Comparison of ENCODE assay signal across 8 cellular contexts in the genomic region with DNA sequence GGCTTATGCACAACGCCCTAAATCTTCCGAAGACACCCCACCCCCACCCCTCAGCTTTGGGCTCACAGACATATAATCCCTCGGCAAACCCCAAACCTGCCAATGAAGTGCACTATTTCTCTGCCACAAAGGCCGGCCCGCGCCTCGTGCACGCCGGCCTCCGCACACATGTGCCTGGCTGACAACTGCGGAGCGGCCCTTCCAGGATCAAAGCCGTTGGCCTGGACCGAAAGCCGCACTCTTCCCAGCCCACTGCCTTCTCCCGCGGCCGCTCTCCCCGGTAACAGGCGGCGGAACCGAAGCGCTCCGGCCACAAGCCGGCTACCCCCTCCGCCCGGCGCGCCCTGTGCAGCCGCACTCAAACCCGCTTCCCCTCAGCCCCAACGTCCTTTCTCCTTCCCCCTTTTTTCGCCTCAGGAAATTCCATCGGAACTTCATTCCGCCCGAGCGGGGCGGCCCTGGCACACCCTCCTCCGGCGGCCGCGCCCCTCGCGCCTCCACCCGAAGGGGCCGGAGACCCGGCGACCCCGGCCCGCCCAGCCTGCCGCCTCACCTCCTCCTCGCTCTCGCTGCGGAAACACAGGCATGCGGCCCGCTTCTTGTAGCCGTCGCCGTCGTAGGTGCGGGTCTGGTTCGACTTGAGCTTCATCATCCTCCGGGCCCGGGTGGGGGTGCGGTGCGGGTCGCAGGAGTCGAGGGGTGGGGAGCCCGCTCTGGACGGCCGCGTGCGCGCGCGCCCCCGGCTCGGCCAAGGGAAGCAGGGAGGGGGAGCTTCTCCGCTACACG. TPM values are rescaled to one million over a fixed set of nuclear protein-coding genes. Genes with fewer than 3 reads are reported as not detected.
DNase-seq lines count a peak whose midpoint lies in the region; ATAC-seq and TF ChIP-seq lines count a peak whose summit lies in the region.

No MANE protein-coding gene starts in this region.

- TF ChIP-seq CTCF in glutamatergic neuron (IDR thresholded peaks at IDR 0.05; ENCODE audit: partially characterized antibody, unreplicated experiment) (no peak), osteocyte (IDR thresholded peaks at IDR 0.05) (no peak), tibial artery (IDR thresholded peaks at IDR 0.05) (no peak)

- DNase-seq in DMS53 treated with DMSO at 0.1 percent for 48 hours (lab: John Stamatoyannopoulos, UW; ENCODE audit: unreplicated experiment) (peak; percentile 7), HuH-7 (ENCODE audit: low spot score) (peak; percentile 49), RPMI8226 (peak; percentile 86), activated gamma-delta T cell treated with Interleukin-2 at 50 U/mL for 16 hours (peak; percentile 34), glutamatergic neuron (peak; percentile 72), osteocyte (ENCODE audit: extremely low spot score, unreplicated experiment) (peak; percentile 86), tibial artery (peak; percentile 36 to 73)

- H3K27me3 Mint-ChIP-seq in glutamatergic neuron (ENCODE audit: unreplicated experiment) (peaks cover 6% of the 10 kb centered on the region), osteocyte (ENCODE audit: unreplicated experiment) (no peaks in the 10 kb centered on the region)

- peaks cover 11% of the 10 kb centered on the region for H3K9me3 Mint-ChIP-seq in glutamatergic neuron (ENCODE audit: unreplicated experiment)
- H3K9me3 Mint-ChIP-seq in osteocyte (ENCODE audit: unreplicated experiment), result no peaks in the 10 kb centered on the region

- peaks cover 5% of the 10 kb centered on the region for H3K36me3 Mint-ChIP-seq in glutamatergic neuron (ENCODE audit: unreplicated experiment)
- peaks cover 2% of the 10 kb centered on the region for H3K36me3 Mint-ChIP-seq in osteocyte (ENCODE audit: unreplicated experiment)

- no peaks in the 10 kb centered on the region for H3K36me3 ChIP-seq in tibial artery

- H3K27ac ChIP-seq in tibial artery, result peak overlapping the region; percentile 93 to 95

- intact Hi-C loops in tibial artery (cut with DNase I; ENCODE audit: low total_unique reads), result loop anchor here (5.0 kb wide), 1 partner anchor 145 kb away; a partner anchor contains a TSS

- peaks cover 0 to 56% (median 13%) of the 10 kb centered on the region in 4 donors for H3K4me1 ChIP-seq in tibial artery

- H3K9me3 ChIP-seq in tibial artery, result peaks cover 0 to 5% (median 0%) of the 10 kb centered on the region in 3 donors

- no peak overlapping the region for H3K27ac Mint-ChIP-seq in glutamatergic neuron (ENCODE audit: unreplicated experiment)
- no peak overlapping the region for H3K27ac Mint-ChIP-seq in osteocyte (ENCODE audit: unreplicated experiment)

- H3K27me3 ChIP-seq in tibial artery, result no peaks in the 10 kb centered on the region

- peak overlapping the region; percentile 81 to 98 for H3K4me3 ChIP-seq in tibial artery

- H3K4me1 Mint-ChIP-seq in glutamatergic neuron (ENCODE audit: low read depth, unreplicated experiment), result peaks cover 4% of the 10 kb centered on the region
- peaks cover 26% of the 10 kb centered on the region for H3K4me1 Mint-ChIP-seq in osteocyte (ENCODE audit: unreplicated experiment)

- H3K4me3 Mint-ChIP-seq in glutamatergic neuron (ENCODE audit: unreplicated experiment) (no peak overlapping the region), osteocyte (ENCODE audit: unreplicated experiment) (no peak overlapping the region)

- ATAC-seq in GM21526 (IDR thresholded peaks at IDR 0.05; ENCODE audit: low FRiP score, unreplicated experiment), result peak; percentile 40

RNA-seq across cellular contexts. Expression of a gene that starts 0.6 kb away (rescaled TPM):
- total RNA-seq in glutamatergic neuron (ENCODE audit: unreplicated experiment) (76.1 TPM), osteocyte (32.0 and 33.1 TPM in 2 replicates)

RNA-seq across cellular contexts. Expression of a gene that starts 34.0 kb away (rescaled TPM):
- 643 TPM for total RNA-seq in glutamatergic neuron (ENCODE audit: unreplicated experiment)
- total RNA-seq in osteocyte, result 996 and 1,026 TPM in 2 replicates

Comparison
In these comparisons a context has a peak if more than half of its experiments do, and no peak if none do; other contexts are left out.
1. Peak in every context shown above with its lines: DNase-seq, ATAC-seq, H3K4me3 ChIP-seq and H3K27ac ChIP-seq.
2. DNase-seq: peak in every context shown above with its lines; median percentile 86 in RPMI8226; 86 in osteocyte; 72 in glutamatergic neuron; 54 in tibial artery; 49 in HuH-7; 34 in activated gamma-delta T cell treated with Interleukin-2 at 50 U/mL for 16 hours; 7 in DMS53 treated with DMSO at 0.1 percent for 48 hours.